ENCODE assay signal across 1 cellular context in genomic region chr1:86825294-86825693, GRCh38.
TF ChIP-seq lines count a peak whose summit lies in the region.

No MANE protein-coding gene starts in this region.

TF ChIP-seq in GM23338, 12 proteins besides CTCF, POLR2A, EP300 and RAD21 (continued from another document):
- no peak for TF ChIP-seq REST (IDR thresholded peaks at IDR 0.05; ENCODE audit: unreplicated experiment)
